ENCODE assay signal across 14 cellular contexts in the genomic region with DNA sequence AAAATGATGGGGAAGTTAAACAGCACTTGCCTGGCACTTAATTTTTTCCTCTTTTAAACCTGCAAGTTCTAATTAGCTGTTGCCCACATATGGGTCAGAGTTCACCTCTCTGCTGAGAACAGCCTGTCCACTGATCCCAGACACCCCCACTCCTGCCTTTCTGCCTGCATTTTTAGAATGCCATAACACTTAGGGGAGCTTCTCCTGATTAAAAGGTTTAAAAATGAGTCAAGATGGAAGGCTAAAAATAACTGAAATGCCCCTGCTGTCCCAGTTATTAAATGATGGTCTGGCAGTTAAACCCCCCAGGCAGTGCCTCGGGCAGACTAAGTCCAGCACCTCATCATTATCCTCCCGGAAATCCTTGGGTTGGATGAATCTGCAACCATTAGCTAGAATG.
"Had no signal": no experiment of that assay in that cellular context is flagged by ENCODE, and none has a peak within 500 bp of the region (broad histone marks: within the 10 kb centered on the region; RNA-seq: fewer than 3 reads in every experiment).

No MANE protein-coding gene starts in this region.

- H3K27me3 ChIP-seq: ovary had no signal

- H3K27ac ChIP-seq: ovary, WERI-Rb-1 had no signal

- H3K27ac Mint-ChIP-seq: naive thymus-derived CD4-positive, alpha-beta T cell had no signal

- H3K4me3 Mint-ChIP-seq: naive thymus-derived CD4-positive, alpha-beta T cell had no signal

- ATAC-seq: left lobe of liver; naive thymus-derived CD4-positive, alpha-beta T cell had no signal

- H3K36me3 ChIP-seq: ovary, WERI-Rb-1 had no signal

- H3K9me3 ChIP-seq: ovary had no signal

- H3K4me3 ChIP-seq: ovary had no signal

- DNase-seq: activated CD4-positive, alpha-beta T cell treated with anti-CD3 and anti-CD28 coated beads for 1 hour; activated CD8-positive, alpha-beta memory T cell treated with anti-CD3 and anti-CD28 coated beads for 24 hours; activated CD8-positive, alpha-beta memory T cell treated with anti-CD3 and anti-CD28 coated beads, Interleukin-2, amount 50 U/mL, for 48 hours; activated effector memory CD4-positive, alpha-beta T cell treated with anti-CD3 and anti-CD28 coated beads, Interleukin-2, amount 50 U/mL, for 16 hours; activated naive CD4-positive, alpha-beta T cell treated with anti-CD3 and anti-CD28 coated beads, Interleukin-2, amount 50 U/mL, for 16 hours; activated T-cell treated with anti-CD3 and anti-CD28 coated beads, Interleukin-2, amount 50 U/mL, for 48 hours; naive thymus-derived CD4-positive, alpha-beta T cell; ovary; stimulated activated CD8-positive, alpha-beta memory T cell treated with anti-CD3 and anti-CD28 coated beads, Interleukin-4, amount 100 ng/mL, for 48 hours; stimulated activated naive CD4-positive, alpha-beta T cell; SW 1271; T-helper 2 cell; WERI-Rb-1 had no signal

- H3K4me1 Mint-ChIP-seq: naive thymus-derived CD4-positive, alpha-beta T cell had no signal
